In genomic region chr7:106283831-106284515, GRCh38 we compare ENCODE assay signal across 1 cellular context.
A peak's percentile ranks its signal among the peaks of the same experiment; 100 is the strongest.
TF ChIP-seq lines count a peak whose summit lies in the region.

No MANE protein-coding gene starts in this region.

TF ChIP-seq in HEK293, 187 proteins besides CTCF, POLR2A, EP300 and RAD21 (continued from another document and continues in another):
- TF ChIP-seq ZBTB6 (tag by site-specific recombination; IDR thresholded peaks at IDR 0.05): no peak
- TF ChIP-seq ZNF350 (tag by site-specific recombination; IDR thresholded peaks at IDR 0.05): no peak
- no peak for TF ChIP-seq BCL11A (tag by site-specific recombination; IDR thresholded peaks at IDR 0.05; ENCODE audit: low read depth)
- no peak for TF ChIP-seq ZNF292 (tag by site-specific recombination; IDR thresholded peaks at IDR 0.05; ENCODE audit: borderline replicate concordance, low read depth)
- TF ChIP-seq ZNF449 (tag by site-specific recombination; IDR thresholded peaks at IDR 0.05): peak; percentile 73
- TF ChIP-seq RBAK (tag by site-specific recombination; IDR thresholded peaks at IDR 0.05): no peak
- peak; percentile 31; the same call in 1 of the 2 replicates for TF ChIP-seq ZNF341 (tag by site-specific recombination; IDR thresholded peaks at IDR 0.05; ENCODE audit: low read depth)
- no peak for TF ChIP-seq KLF1 (tag by site-specific recombination; IDR thresholded peaks at IDR 0.05)
- no peak for TF ChIP-seq ZNF701 (tag by site-specific recombination; IDR thresholded peaks at IDR 0.05)
- no peak for TF ChIP-seq ZNF362 (tag by site-specific recombination; IDR thresholded peaks at IDR 0.05)
- TF ChIP-seq ZNF354C (tag by site-specific recombination; IDR thresholded peaks at IDR 0.05; ENCODE audit: borderline replicate concordance, low read depth): no peak
- TF ChIP-seq GLI4 (tag by site-specific recombination; IDR thresholded peaks at IDR 0.05): no peak
- TF ChIP-seq ZNF175 (tag by site-specific recombination; IDR thresholded peaks at IDR 0.05): no peak
- TF ChIP-seq ZNF26 (tag by site-specific recombination; IDR thresholded peaks at IDR 0.05): no peak
- TF ChIP-seq ZNF624 (tag by site-specific recombination; IDR thresholded peaks at IDR 0.05): no peak
- peak; percentile 65 for TF ChIP-seq ZNF335 (tag by site-specific recombination; conservative IDR thresholded peaks at IDR 0.05)
- no peak for TF ChIP-seq ZNF514 (tag by site-specific recombination; IDR thresholded peaks at IDR 0.05)
- no peak for TF ChIP-seq TRIM28 (IDR thresholded peaks at IDR 0.05; ENCODE audit: borderline replicate concordance, low read length)
- no peak for TF ChIP-seq YY1 (tag by site-specific recombination; IDR thresholded peaks at IDR 0.05)
- TF ChIP-seq ZNF707 (tag by site-specific recombination; IDR thresholded peaks at IDR 0.05): no peak
- TF ChIP-seq BCL11B (tag by site-specific recombination; IDR thresholded peaks at IDR 0.05; ENCODE audit: low read depth): no peak
- TF ChIP-seq OVOL3 (tag by site-specific recombination; IDR thresholded peaks at IDR 0.05): no peak
- peak; percentile 80 for TF ChIP-seq ZNF600 (tag by site-specific recombination; IDR thresholded peaks at IDR 0.05)
- TF ChIP-seq ZNF10 (tag by site-specific recombination; IDR thresholded peaks at IDR 0.05): no peak
- TF ChIP-seq ZNF639 (tag by site-specific recombination; IDR thresholded peaks at IDR 0.05): no peak
- no peak for TF ChIP-seq SP3 (tag by site-specific recombination; IDR thresholded peaks at IDR 0.05)
- TF ChIP-seq BCL6B (tag by site-specific recombination; IDR thresholded peaks at IDR 0.05): no peak
- TF ChIP-seq ZBTB20 (tag by site-specific recombination; IDR thresholded peaks at IDR 0.05): peak; percentile 77
- no peak for TF ChIP-seq ZNF549 (tag by site-specific recombination; IDR thresholded peaks at IDR 0.05)
- peak; percentile 67; the same call in 1 of the 2 replicates for TF ChIP-seq ZBTB48 (tag by site-specific recombination; IDR thresholded peaks at IDR 0.05)
- TF ChIP-seq ZNF280D (tag by site-specific recombination; IDR thresholded peaks at IDR 0.05): no peak
- TF ChIP-seq ZNF112 (tag by site-specific recombination; IDR thresholded peaks at IDR 0.05): no peak
- TF ChIP-seq EGR2 (tag by site-specific recombination; IDR thresholded peaks at IDR 0.05; ENCODE audit: low read depth): no peak
- 0 out of 2 replicates have a peak, but pooled peaks have one; percentile 5 for TF ChIP-seq SCRT1 (tag by site-specific recombination; IDR thresholded peaks at IDR 0.05; ENCODE audit: borderline replicate concordance)
- TF ChIP-seq ZNF239 (tag by site-specific recombination; IDR thresholded peaks at IDR 0.05): no peak
- TF ChIP-seq ZBTB17 (tag by site-specific recombination; IDR thresholded peaks at IDR 0.05): peak; percentile 52
- 0 out of 2 replicates have a peak, but pooled peaks have one; percentile 36 for TF ChIP-seq ZEB2 (tag by site-specific recombination; IDR thresholded peaks at IDR 0.05)
- no peak for TF ChIP-seq ZNF16 (tag by site-specific recombination; IDR thresholded peaks at IDR 0.05; ENCODE audit: low read depth)
- no peak for TF ChIP-seq ZNF24 (tag by site-specific recombination; IDR thresholded peaks at IDR 0.05)
- no peak for TF ChIP-seq IKZF3 (tag by site-specific recombination; IDR thresholded peaks at IDR 0.05)
- peak; percentile 62; the same call in 1 of the 2 replicates for TF ChIP-seq ZFP37 (tag by site-specific recombination; IDR thresholded peaks at IDR 0.05)
- TF ChIP-seq KLF7 (tag by site-specific recombination; IDR thresholded peaks at IDR 0.05; ENCODE audit: borderline replicate concordance): 0 out of 2 replicates have a peak, but pooled peaks have one; percentile 47
- no peak for TF ChIP-seq FEZF1 (tag by site-specific recombination; IDR thresholded peaks at IDR 0.05)
- TF ChIP-seq PRDM1 (tag by site-specific recombination; IDR thresholded peaks at IDR 0.05): peak; percentile 41
- TF ChIP-seq ZBTB10 (tag by site-specific recombination; IDR thresholded peaks at IDR 0.05): no peak
- TF ChIP-seq ZNF274 (IDR thresholded peaks at IDR 0.05; ENCODE audit: low read length): no peak
- TF ChIP-seq ZNF274 (tag by site-specific recombination; IDR thresholded peaks at IDR 0.05; ENCODE audit: borderline replicate concordance): no peak
- TF ChIP-seq ZNF426 (tag by site-specific recombination; IDR thresholded peaks at IDR 0.05): no peak
- TF ChIP-seq ZIC2 (tag by site-specific recombination; IDR thresholded peaks at IDR 0.05): peak; percentile 32
- no peak for TF ChIP-seq ZSCAN5A (tag by site-specific recombination; IDR thresholded peaks at IDR 0.05)
- 0 out of 2 replicates have a peak, but pooled peaks have one; percentile 18 for TF ChIP-seq ZNF366 (tag by site-specific recombination; conservative IDR thresholded peaks at IDR 0.05)
- no peak for TF ChIP-seq ZNF223 (tag by site-specific recombination; IDR thresholded peaks at IDR 0.05)
- TF ChIP-seq ZBTB8A (tag by site-specific recombination; IDR thresholded peaks at IDR 0.05): peak; percentile 46
- TF ChIP-seq GLIS2 (tag by site-specific recombination; IDR thresholded peaks at IDR 0.05): peak; percentile 56; the same call in 1 of the 2 replicates
- 0 out of 2 replicates have a peak, but pooled peaks have one; percentile 3 for TF ChIP-seq ZNF76 (tag by site-specific recombination; IDR thresholded peaks at IDR 0.05; ENCODE audit: borderline replicate concordance, low read depth)
- no peak for TF ChIP-seq ZNF843 (tag by site-specific recombination; IDR thresholded peaks at IDR 0.05)
- TF ChIP-seq SCRT2 (tag by site-specific recombination; IDR thresholded peaks at IDR 0.05): peak; percentile 18
- TF ChIP-seq ZBTB7A (tag by site-specific recombination; IDR thresholded peaks at IDR 0.05; ENCODE audit: low read depth): no peak
- no peak for TF ChIP-seq SP2 (tag by site-specific recombination; IDR thresholded peaks at IDR 0.05)
